1 cellular context compared by ENCODE assay signal in the genomic region with DNA sequence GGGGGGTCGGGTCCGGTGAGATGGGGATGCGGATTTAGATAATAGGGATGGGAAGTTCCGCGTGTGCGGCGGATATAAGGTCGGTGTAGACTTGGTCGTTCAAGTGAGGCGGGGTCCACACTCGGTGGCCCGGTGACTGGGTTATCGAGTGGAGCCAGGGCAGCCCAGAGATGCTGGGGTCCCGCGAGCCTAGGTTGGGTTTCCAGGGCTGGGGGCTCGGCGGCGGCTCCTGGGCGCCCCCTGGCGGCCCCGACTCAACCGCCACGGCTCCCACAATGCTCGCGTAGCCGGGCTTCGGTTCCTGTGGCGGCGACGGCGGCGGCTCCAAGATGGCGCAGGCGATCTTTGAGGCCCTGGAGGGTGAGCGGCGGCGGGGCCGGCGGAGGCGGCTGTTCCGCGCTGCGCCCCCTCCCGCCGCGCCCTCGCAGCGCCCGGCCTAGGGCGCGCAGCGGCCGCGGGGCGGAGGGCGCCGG.
TF ChIP-seq lines count a peak whose summit lies in the region.

Gene ZNF341, plus strand, starts transcription at position 304 of the 473 bp plus-strand sequence. Its CDS starts 26 bp downstream, at position 330.

TF ChIP-seq in K562, 482 proteins besides CTCF, POLR2A, EP300 and RAD21 (continued from another document):
- TF ChIP-seq, protein P1, sequence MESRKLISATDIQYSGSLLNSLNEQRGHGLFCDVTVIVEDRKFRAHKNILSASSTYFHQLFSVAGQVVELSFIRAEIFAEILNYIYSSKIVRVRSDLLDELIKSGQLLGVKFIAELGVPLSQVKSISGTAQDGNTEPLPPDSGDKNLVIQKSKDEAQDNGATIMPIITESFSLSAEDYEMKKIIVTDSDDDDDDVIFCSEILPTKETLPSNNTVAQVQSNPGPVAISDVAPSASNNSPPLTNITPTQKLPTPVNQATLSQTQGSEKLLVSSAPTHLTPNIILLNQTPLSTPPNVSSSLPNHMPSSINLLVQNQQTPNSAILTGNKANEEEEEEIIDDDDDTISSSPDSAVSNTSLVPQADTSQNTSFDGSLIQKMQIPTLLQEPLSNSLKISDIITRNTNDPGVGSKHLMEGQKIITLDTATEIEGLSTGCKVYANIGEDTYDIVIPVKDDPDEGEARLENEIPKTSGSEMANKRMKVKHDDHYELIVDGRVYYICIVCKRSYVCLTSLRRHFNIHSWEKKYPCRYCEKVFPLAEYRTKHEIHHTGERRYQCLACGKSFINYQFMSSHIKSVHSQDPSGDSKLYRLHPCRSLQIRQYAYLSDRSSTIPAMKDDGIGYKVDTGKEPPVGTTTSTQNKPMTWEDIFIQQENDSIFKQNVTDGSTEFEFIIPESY (CRISPR knock-in tag; IDR thresholded peaks at IDR 0.05), result peak; percentile 62
- TF ChIP-seq MBD2 (IDR thresholded peaks at IDR 0.05; ENCODE audit: borderline replicate concordance, low read depth) (no peak), ZNF175 (CRISPR knock-in tag; IDR thresholded peaks at IDR 0.05; ENCODE audit: low read depth) (no peak; the same call in 1 of the 2 replicates), CREB1 (IDR thresholded peaks at IDR 0.05) (no peak), CREB1 (CRISPR knock-in tag; IDR thresholded peaks at IDR 0.05) (peak; percentile 36; the same call in 1 of the 2 replicates), HNRNPK (IDR thresholded peaks at IDR 0.05; ENCODE audit: low read depth, low read length, poor library complexity, severe bottlenecking) (no peak), DIDO1 (tag; IDR thresholded peaks at IDR 0.05; ENCODE audit: low read depth) (no peak), LCOR (CRISPR knock-in tag; IDR thresholded peaks at IDR 0.05) (no peak), ZFP36 (IDR thresholded peaks at IDR 0.05; ENCODE audit: low read depth, low read length, partially characterized antibody) (no peak), HMBOX1 (IDR thresholded peaks at IDR 0.05) (no peak), ZSCAN32 (CRISPR knock-in tag; IDR thresholded peaks at IDR 0.05) (no peak), SUPT5H (IDR thresholded peaks at IDR 0.05) (no peak), CTCFL (IDR thresholded peaks at IDR 0.05; ENCODE audit: borderline replicate concordance, insufficient read depth, low read depth, low read length, poor library complexity, severe bottlenecking) (peak; percentile 50), TOE1 (IDR thresholded peaks at IDR 0.05; ENCODE audit: borderline replicate concordance) (0 out of 2 replicates have a peak, but pooled peaks have one; percentile 14), TOE1 (CRISPR knock-in tag; IDR thresholded peaks at IDR 0.05; ENCODE audit: borderline replicate concordance, low read depth) (no peak), NCOA1 (IDR thresholded peaks at IDR 0.05; ENCODE audit: low read depth) (no peak), PCBP1 (IDR thresholded peaks at IDR 0.05; ENCODE audit: low read depth, low read length, poor library complexity, severe bottlenecking) (peak; percentile 1), RNF2 (IDR thresholded peaks at IDR 0.05) (no peak), SLC30A9 (CRISPR knock-in tag; IDR thresholded peaks at IDR 0.05) (no peak), GATAD2B (IDR thresholded peaks at IDR 0.05; ENCODE audit: borderline replicate concordance) (peak; percentile 98), HMG20A (CRISPR knock-in tag; conservative IDR thresholded peaks at IDR 0.05) (no peak), ZNF217 (CRISPR knock-in tag; IDR thresholded peaks at IDR 0.05) (no peak), ZNF75A (CRISPR knock-in tag; IDR thresholded peaks at IDR 0.05) (no peak), ETS2 (tag; IDR thresholded peaks at IDR 0.05; ENCODE audit: borderline replicate concordance, poor library complexity, severe bottlenecking) (no peak), ELF2 (CRISPR knock-in tag; IDR thresholded peaks at IDR 0.05) (no peak), ZNF263 (CRISPR knock-in tag; IDR thresholded peaks at IDR 0.05; ENCODE audit: borderline replicate concordance) (peak; percentile 62; the same call in 1 of the 2 replicates), ZNF668 (CRISPR knock-in tag; IDR thresholded peaks at IDR 0.05) (no peak), TEAD4 (IDR thresholded peaks at IDR 0.05; ENCODE audit: low read length) (no peak), TEAD4 (CRISPR knock-in tag; IDR thresholded peaks at IDR 0.05; ENCODE audit: borderline replicate concordance) (no peak), POLR2G (IDR thresholded peaks at IDR 0.05; ENCODE audit: low read depth, low read length) (peak; percentile 82), ZNF740 (CRISPR knock-in tag; IDR thresholded peaks at IDR 0.05) (no peak), ZNF740 (tag; IDR thresholded peaks at IDR 0.05) (no peak), GATA2 (CRISPR knock-in tag; IDR thresholded peaks at IDR 0.05) (no peak), NFXL1 (CRISPR knock-in tag; IDR thresholded peaks at IDR 0.05) (no peak)
- TF ChIP-seq, protein P2, sequence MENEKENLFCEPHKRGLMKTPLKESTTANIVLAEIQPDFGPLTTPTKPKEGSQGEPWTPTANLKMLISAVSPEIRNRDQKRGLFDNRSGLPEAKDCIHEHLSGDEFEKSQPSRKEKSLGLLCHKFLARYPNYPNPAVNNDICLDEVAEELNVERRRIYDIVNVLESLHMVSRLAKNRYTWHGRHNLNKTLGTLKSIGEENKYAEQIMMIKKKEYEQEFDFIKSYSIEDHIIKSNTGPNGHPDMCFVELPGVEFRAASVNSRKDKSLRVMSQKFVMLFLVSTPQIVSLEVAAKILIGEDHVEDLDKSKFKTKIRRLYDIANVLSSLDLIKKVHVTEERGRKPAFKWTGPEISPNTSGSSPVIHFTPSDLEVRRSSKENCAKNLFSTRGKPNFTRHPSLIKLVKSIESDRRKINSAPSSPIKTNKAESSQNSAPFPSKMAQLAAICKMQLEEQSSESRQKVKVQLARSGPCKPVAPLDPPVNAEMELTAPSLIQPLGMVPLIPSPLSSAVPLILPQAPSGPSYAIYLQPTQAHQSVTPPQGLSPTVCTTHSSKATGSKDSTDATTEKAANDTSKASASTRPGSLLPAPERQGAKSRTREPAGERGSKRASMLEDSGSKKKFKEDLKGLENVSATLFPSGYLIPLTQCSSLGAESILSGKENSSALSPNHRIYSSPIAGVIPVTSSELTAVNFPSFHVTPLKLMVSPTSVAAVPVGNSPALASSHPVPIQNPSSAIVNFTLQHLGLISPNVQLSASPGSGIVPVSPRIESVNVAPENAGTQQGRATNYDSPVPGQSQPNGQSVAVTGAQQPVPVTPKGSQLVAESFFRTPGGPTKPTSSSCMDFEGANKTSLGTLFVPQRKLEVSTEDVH (IDR thresholded peaks at IDR 0.05; ENCODE audit: low read depth, partially characterized antibody), result peak; percentile 43
- TF ChIP-seq, protein P3, sequence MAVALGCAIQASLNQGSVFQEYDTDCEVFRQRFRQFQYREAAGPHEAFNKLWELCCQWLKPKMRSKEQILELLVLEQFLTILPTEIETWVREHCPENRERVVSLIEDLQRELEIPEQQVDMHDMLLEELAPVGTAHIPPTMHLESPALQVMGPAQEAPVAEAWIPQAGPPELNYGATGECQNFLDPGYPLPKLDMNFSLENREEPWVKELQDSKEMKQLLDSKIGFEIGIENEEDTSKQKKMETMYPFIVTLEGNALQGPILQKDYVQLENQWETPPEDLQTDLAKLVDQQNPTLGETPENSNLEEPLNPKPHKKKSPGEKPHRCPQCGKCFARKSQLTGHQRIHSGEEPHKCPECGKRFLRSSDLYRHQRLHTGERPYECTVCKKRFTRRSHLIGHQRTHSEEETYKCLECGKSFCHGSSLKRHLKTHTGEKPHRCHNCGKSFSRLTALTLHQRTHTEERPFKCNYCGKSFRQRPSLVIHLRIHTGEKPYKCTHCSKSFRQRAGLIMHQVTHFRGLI (CRISPR knock-in tag; IDR thresholded peaks at IDR 0.05), result no peak
- TF ChIP-seq, protein P4, sequence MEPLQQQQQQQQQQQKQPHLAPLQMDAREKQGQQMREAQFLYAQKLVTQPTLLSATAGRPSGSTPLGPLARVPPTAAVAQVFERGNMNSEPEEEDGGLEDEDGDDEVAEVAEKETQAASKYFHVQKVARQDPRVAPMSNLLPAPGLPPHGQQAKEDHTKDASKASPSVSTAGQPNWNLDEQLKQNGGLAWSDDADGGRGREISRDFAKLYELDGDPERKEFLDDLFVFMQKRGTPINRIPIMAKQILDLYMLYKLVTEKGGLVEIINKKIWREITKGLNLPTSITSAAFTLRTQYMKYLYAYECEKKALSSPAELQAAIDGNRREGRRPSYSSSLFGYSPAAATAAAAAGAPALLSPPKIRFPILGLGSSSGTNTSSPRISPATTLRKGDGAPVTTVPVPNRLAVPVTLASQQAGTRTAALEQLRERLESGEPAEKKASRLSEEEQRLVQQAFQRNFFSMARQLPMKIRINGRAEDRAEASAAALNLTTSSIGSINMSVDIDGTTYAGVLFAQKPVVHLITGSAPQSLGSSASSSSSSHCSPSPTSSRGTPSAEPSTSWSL (CRISPR knock-in tag; IDR thresholded peaks at IDR 0.05; ENCODE audit: borderline replicate concordance), result no peak
- TF ChIP-seq, protein P5, sequence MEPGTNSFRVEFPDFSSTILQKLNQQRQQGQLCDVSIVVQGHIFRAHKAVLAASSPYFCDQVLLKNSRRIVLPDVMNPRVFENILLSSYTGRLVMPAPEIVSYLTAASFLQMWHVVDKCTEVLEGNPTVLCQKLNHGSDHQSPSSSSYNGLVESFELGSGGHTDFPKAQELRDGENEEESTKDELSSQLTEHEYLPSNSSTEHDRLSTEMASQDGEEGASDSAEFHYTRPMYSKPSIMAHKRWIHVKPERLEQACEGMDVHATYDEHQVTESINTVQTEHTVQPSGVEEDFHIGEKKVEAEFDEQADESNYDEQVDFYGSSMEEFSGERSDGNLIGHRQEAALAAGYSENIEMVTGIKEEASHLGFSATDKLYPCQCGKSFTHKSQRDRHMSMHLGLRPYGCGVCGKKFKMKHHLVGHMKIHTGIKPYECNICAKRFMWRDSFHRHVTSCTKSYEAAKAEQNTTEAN (CRISPR knock-in tag; IDR thresholded peaks at IDR 0.05), result no peak
